ENCODE assay signal across 22 cellular contexts in the genomic region with DNA sequence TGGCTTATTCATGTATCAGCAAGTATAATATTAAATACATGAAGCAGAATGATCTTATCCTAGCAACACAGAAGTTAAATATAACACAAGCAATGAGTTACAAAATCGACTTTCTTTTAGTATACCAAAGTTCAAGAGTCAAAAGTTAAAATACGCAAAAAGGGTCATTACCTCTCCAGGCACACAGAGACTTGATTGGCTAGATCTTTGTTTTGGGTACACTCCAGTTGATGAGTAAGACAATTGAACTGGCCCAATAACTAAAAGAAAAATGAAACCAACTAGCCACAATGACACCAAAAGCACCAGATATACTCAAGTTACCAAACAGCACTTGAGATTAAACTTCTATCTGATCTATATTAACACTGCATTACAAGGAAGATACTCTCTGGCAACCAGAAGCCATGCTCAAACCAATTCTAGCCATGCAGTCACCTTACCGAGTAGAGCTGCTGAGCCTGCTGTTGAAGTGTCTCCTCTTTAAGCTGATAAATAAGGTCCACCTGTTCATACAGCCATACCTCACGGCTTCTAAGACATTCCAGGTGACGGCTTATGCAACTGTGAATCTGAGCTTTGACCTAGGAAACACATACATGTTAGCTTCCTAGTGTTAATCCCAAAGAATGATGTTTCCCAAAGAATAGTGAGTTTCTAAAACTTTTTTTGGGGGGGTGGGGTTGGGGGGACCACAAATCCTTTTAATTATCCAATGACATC. TPM values are rescaled to one million over a fixed set of nuclear protein-coding genes. Genes with fewer than 3 reads are reported as not detected.
DNase-seq lines count a peak whose midpoint lies in the region; ATAC-seq, FAIRE-seq and TF ChIP-seq lines count a peak whose summit lies in the region.
"Had no signal": no experiment of that assay in that cellular context is flagged by ENCODE, and none has a peak within 500 bp of the region (broad histone marks: within the 10 kb centered on the region; RNA-seq: fewer than 3 reads in every experiment).

No MANE protein-coding gene starts in this region.

- peaks cover 61% of the 10 kb centered on the region for H3K36me3 Mint-ChIP-seq in stimulated activated naive CD8-positive, alpha-beta T cell treated with anti-CD3 and anti-CD28 coated beads, Interleukin-15, Interleukin-2, amounts not matched to agents 100 ng/mL and 50 ng/mL, for 24 hours (ENCODE audit: low read depth)
- peaks cover 28% of the 10 kb centered on the region for H3K36me3 Mint-ChIP-seq in activated naive CD8-positive, alpha-beta T cell treated with anti-CD3 and anti-CD28 coated beads for 36 hours
- H3K36me3 Mint-ChIP-seq in MCF 10A (ENCODE audit: insufficient read depth, unreplicated experiment): peaks cover 72% of the 10 kb centered on the region

- BruUV-seq in MCF 10A (replicated peaks; lab: Mats Ljungman, UMichigan): no TSS peak
- no TSS peak for BruUV-seq in A673 (replicated peaks; lab: Mats Ljungman, UMichigan)

- peak overlapping the region; percentile 69 for H3K27ac Mint-ChIP-seq in stimulated activated naive CD8-positive, alpha-beta T cell treated with anti-CD3 and anti-CD28 coated beads, Interleukin-15, Interleukin-2, amounts not matched to agents 100 ng/mL and 50 ng/mL, for 24 hours
- peak overlapping the region; percentile 52 for H3K27ac Mint-ChIP-seq in activated naive CD8-positive, alpha-beta T cell treated with anti-CD3 and anti-CD28 coated beads for 36 hours
- no peak overlapping the region for H3K27ac Mint-ChIP-seq in MCF 10A (ENCODE audit: low read depth, unreplicated experiment)
- H3K27ac Mint-ChIP-seq: activated CD4-positive, alpha-beta T cell treated with anti-CD3 and anti-CD28 coated beads, Interleukin-2, amount 10 ng/mL, durations not matched to agents 7 days and 5 days; endodermal cell had no signal

- ATAC-seq in stimulated activated naive CD8-positive, alpha-beta T cell treated with anti-CD3 and anti-CD28 coated beads, Interleukin-15, Interleukin-2, amounts not matched to agents 100 U/mL and 50 U/mL, for 24 hours: no peak
- ATAC-seq in left lobe of liver: peak; percentile 79
- no peak for ATAC-seq in HG02571 (IDR thresholded peaks at IDR 0.05; ENCODE audit: unreplicated experiment)

- no peak overlapping the region for H3K27ac ChIP-seq in A673 (ENCODE audit: low read depth, low read length, poor library complexity, severe bottlenecking)
- H3K27ac ChIP-seq: right atrium auricular region had no signal

- peaks cover 29% of the 10 kb centered on the region for H3K36me3 ChIP-seq in A673 (ENCODE audit: insufficient read depth, low read length, poor library complexity, severe bottlenecking)

- FAIRE-seq in D721Med (lab: Jason Lieb, UNC): no peak
- FAIRE-seq: GM18507 had no signal

- CTCF ChIA-PET in MCF 10A (lab: Yijun Ruan, JAX): interaction anchor here (3.3 kb wide), 1 partner anchor 15 kb away, joined by 13 read pairs; no protein-coding TSS in a partner anchor
- CTCF ChIA-PET in A673 (lab: Charles Lee): interaction anchor here (0.5 kb wide), 1 partner anchor 62 kb away, joined by 4 read pairs; no protein-coding TSS in a partner anchor

- no peak for DNase-seq in stimulated activated naive CD8-positive, alpha-beta T cell treated with anti-CD3 and anti-CD28 coated beads, Interleukin-15, Interleukin-2, amounts not matched to agents 100 U/mL and 50 U/mL, for 24 hours
- no peak for DNase-seq in activated naive CD8-positive, alpha-beta T cell treated with anti-CD3 and anti-CD28 coated beads for 36 hours
- no peak for DNase-seq in left lobe of liver (ENCODE audit: low spot score)
- DNase-seq in MCF 10A (ENCODE audit: unreplicated experiment): no peak
- no peak for DNase-seq in D721Med (ENCODE audit: insufficient read length, low spot score)
- no peak for DNase-seq in A673 (ENCODE audit: low spot score)
- DNase-seq: activated CD4-positive, alpha-beta T cell treated with anti-CD3 and anti-CD28 coated beads, Interleukin-2, amount 10 ng/mL, durations not matched to agents 7 days and 5 days; DMS153; endodermal cell; Karpas-422; NCI-H1417 treated with DMSO at 0.1 percent for 48 hours; NCI-H2171; NCI-H774; nucleus accumbens had no signal

- no peak overlapping the region for H3K4me3 ChIP-seq in A673 (ENCODE audit: low read depth, low read length, poor library complexity, severe bottlenecking)
- H3K4me3 ChIP-seq: right atrium auricular region had no signal

- no peaks in the 10 kb centered on the region for H3K9me3 Mint-ChIP-seq in stimulated activated naive CD8-positive, alpha-beta T cell treated with anti-CD3 and anti-CD28 coated beads, Interleukin-15, Interleukin-2, amounts not matched to agents 100 ng/mL and 50 ng/mL, for 24 hours
- H3K9me3 Mint-ChIP-seq in activated naive CD8-positive, alpha-beta T cell treated with anti-CD3 and anti-CD28 coated beads for 36 hours: no peaks in the 10 kb centered on the region
- H3K9me3 Mint-ChIP-seq in MCF 10A (ENCODE audit: unreplicated experiment): no peaks in the 10 kb centered on the region
- H3K9me3 Mint-ChIP-seq: activated CD4-positive, alpha-beta T cell treated with anti-CD3 and anti-CD28 coated beads, Interleukin-2, amount 10 ng/mL, durations not matched to agents 7 days and 5 days; endodermal cell had no signal

- H3K27me3 ChIP-seq in A673 (replicated peaks; ENCODE audit: insufficient read depth, low read depth, low read length, poor library complexity): no peaks in the 10 kb centered on the region
- H3K27me3 ChIP-seq: right atrium auricular region had no signal

- H3K4me1 ChIP-seq in A673 (ENCODE audit: insufficient read depth, low read length, poor library complexity, severe bottlenecking): no peaks in the 10 kb centered on the region

- intact Hi-C loops in MCF 10A (cut with micrococcal nuclease): no loop called here
- intact Hi-C loops in A673 (cut with micrococcal nuclease; ENCODE audit: unreplicated experiment): no loop called here

- no peaks in the 10 kb centered on the region for H3K9me3 ChIP-seq in A673 (ENCODE audit: low read depth, low read length, poor library complexity, severe bottlenecking)
- H3K9me3 ChIP-seq: right atrium auricular region had no signal

- no peak for TF ChIP-seq CTCF in MCF 10A (IDR thresholded peaks at IDR 0.05; ENCODE audit: unreplicated experiment)
- TF ChIP-seq CTCF in D721Med (IDR thresholded peaks at IDR 0.05; ENCODE audit: insufficient read depth, missing control alignments): no peak
- no peak for TF ChIP-seq CTCF in A673 (conservative IDR thresholded peaks at IDR 0.05; ENCODE audit: low read depth, low read length)

- H3K4me1 Mint-ChIP-seq in stimulated activated naive CD8-positive, alpha-beta T cell treated with anti-CD3 and anti-CD28 coated beads, Interleukin-15, Interleukin-2, amounts not matched to agents 100 ng/mL and 50 ng/mL, for 24 hours (ENCODE audit: low read depth): peaks cover 31% of the 10 kb centered on the region
- H3K4me1 Mint-ChIP-seq in activated naive CD8-positive, alpha-beta T cell treated with anti-CD3 and anti-CD28 coated beads for 36 hours: peaks cover 35% of the 10 kb centered on the region
- H3K4me1 Mint-ChIP-seq in MCF 10A (ENCODE audit: insufficient read depth, unreplicated experiment): peaks cover 11% of the 10 kb centered on the region

- H3K27me3 Mint-ChIP-seq in stimulated activated naive CD8-positive, alpha-beta T cell treated with anti-CD3 and anti-CD28 coated beads, Interleukin-15, Interleukin-2, amounts not matched to agents 100 ng/mL and 50 ng/mL, for 24 hours: no peaks in the 10 kb centered on the region
- H3K27me3 Mint-ChIP-seq in activated naive CD8-positive, alpha-beta T cell treated with anti-CD3 and anti-CD28 coated beads for 36 hours: no peaks in the 10 kb centered on the region
- H3K27me3 Mint-ChIP-seq in MCF 10A (ENCODE audit: insufficient read depth, unreplicated experiment): no peaks in the 10 kb centered on the region
- H3K27me3 Mint-ChIP-seq: activated CD4-positive, alpha-beta T cell treated with anti-CD3 and anti-CD28 coated beads, Interleukin-2, amount 10 ng/mL, durations not matched to agents 7 days and 5 days had no signal

- H3K4me3 Mint-ChIP-seq in stimulated activated naive CD8-positive, alpha-beta T cell treated with anti-CD3 and anti-CD28 coated beads, Interleukin-15, Interleukin-2, amounts not matched to agents 100 ng/mL and 50 ng/mL, for 24 hours: no peak overlapping the region
- no peak overlapping the region for H3K4me3 Mint-ChIP-seq in activated naive CD8-positive, alpha-beta T cell treated with anti-CD3 and anti-CD28 coated beads for 36 hours
- no peak overlapping the region for H3K4me3 Mint-ChIP-seq in MCF 10A (ENCODE audit: unreplicated experiment)
- H3K4me3 Mint-ChIP-seq: activated CD4-positive, alpha-beta T cell treated with anti-CD3 and anti-CD28 coated beads, Interleukin-2, amount 10 ng/mL, durations not matched to agents 7 days and 5 days; endodermal cell had no signal

- POLR2A ChIA-PET in MCF 10A (lab: Yijun Ruan, JAX) (interaction anchor here (3.3 to 3.6 kb wide), 2 partner anchors 8 to 15 kb away, joined by 13 to 21 read pairs; a partner anchor contains a TSS), A673 (lab: Charles Lee; ENCODE audit: low non-redundant PET) (no interaction called here)

RNA-seq across cellular contexts. Expression of a gene that starts 15.6 kb away (rescaled TPM):
- total RNA-seq in activated naive CD8-positive, alpha-beta T cell treated with anti-CD3 and anti-CD28 coated beads for 36 hours: 100 to 1,000 TPM; 109 to 111 TPM
- 192 TPM for total RNA-seq in left lobe of liver
- total RNA-seq in MCF 10A (2022): 73.5 and 81.6 TPM in 2 replicates
- total RNA-seq in A673 (2021): 48.0 and 50.6 TPM in 2 replicates

RNA-seq across cellular contexts. Expression of a gene that starts 31.2 kb away (rescaled TPM):
- not detected for total RNA-seq in activated naive CD8-positive, alpha-beta T cell treated with anti-CD3 and anti-CD28 coated beads for 36 hours
- total RNA-seq in left lobe of liver (not detected), MCF 10A (2022) (not detected in 2 replicates), A673 (2021) (not detected in 2 replicates)
- total RNA-seq: activated CD4-positive, alpha-beta T cell treated with anti-CD3 and anti-CD28 coated beads, Interleukin-2, amount 10 ng/mL, durations not matched to agents 7 days and 5 days; fibroblast of villous mesenchyme; H4; mononuclear cell; right atrium auricular region; RPMI7951 had no signal

RNA-seq across cellular contexts. Expression of a gene that starts 42.6 kb away (rescaled TPM):
- 100 to 1,000 TPM; 115 to 117 TPM for total RNA-seq in activated naive CD8-positive, alpha-beta T cell treated with anti-CD3 and anti-CD28 coated beads for 36 hours
- 28.4 TPM for total RNA-seq in left lobe of liver
- 85.2 and 89.9 TPM in 2 replicates for total RNA-seq in MCF 10A (2022)
- total RNA-seq in A673 (2021): 107 and 125 TPM in 2 replicates
